Comparison of ENCODE assay signal across 19 cellular contexts in genomic region chr3:15279671-15280402, GRCh38. TPM values are rescaled to one million over a fixed set of nuclear protein-coding genes. Genes with fewer than 3 reads are reported as not detected.
DNase-seq lines count a peak whose midpoint lies in the region; ATAC-seq and TF ChIP-seq lines count a peak whose summit lies in the region.
"Had no signal": no experiment of that assay in that cellular context is flagged by ENCODE, and none has a peak within 500 bp of the region (broad histone marks: within the 10 kb centered on the region; RNA-seq: fewer than 3 reads in every experiment).

No MANE protein-coding gene starts in this region.

- H3K27ac Mint-ChIP-seq in neural progenitor cell: peak overlapping the region; percentile 42
- H3K27ac Mint-ChIP-seq: activated naive CD8-positive, alpha-beta T cell treated with anti-CD3 and anti-CD28 coated beads, Interleukin-2, amount 10 ng/mL, durations not matched to agents 7 days and 5 days; T-helper 1 cell treated with Interleukin-12 subunit alpha and Interleukin-12 subunit beta and Interleukin-4 antibody, amounts not matched to agents 30 μg/mL and 1 μg/mL, for 36 hours had no signal

- H3K36me3 Mint-ChIP-seq in neural progenitor cell: no peaks in the 10 kb centered on the region

- H3K36me3 ChIP-seq in neural progenitor cell (no peaks in the 10 kb centered on the region), WERI-Rb-1 (0 out of 2 replicates have a peak, but pooled peaks cover 4% of the 10 kb centered on the region)
- H3K36me3 ChIP-seq: left ventricle myocardium inferior had no signal

- TF ChIP-seq CTCF in neural progenitor cell (IDR thresholded peaks at IDR 0.05): no peak
- TF ChIP-seq CTCF in WERI-Rb-1 (IDR thresholded peaks at IDR 0.05; ENCODE audit: low read depth, low read length): no peak

- H3K4me1 Mint-ChIP-seq in neural progenitor cell: peaks cover 35% of the 10 kb centered on the region

- intact Hi-C loops in cardiac septum (cut with DNase I): no loop called here
- intact Hi-C loops in left ventricle myocardium superior (cut with micrococcal nuclease): loop anchor here (5.0 kb wide), 1 partner anchor 42 kb away; no protein-coding TSS in a partner anchor

- DNase-seq in cardiac septum (ENCODE audit: low spot score) (peak; percentile 36), left ventricle myocardium superior (no peak), cerebellar cortex (ENCODE audit: low spot score) (peak; percentile 55), neural progenitor cell (ENCODE audit: low spot score) (no peak), WERI-Rb-1 (no peak)
- DNase-seq: activated CD4-positive, CD25-positive, alpha-beta regulatory T cell treated with anti-CD3 and anti-CD28 coated beads, Interleukin-2, amount 50 U/mL, for 72 hours; activated CD8-positive, alpha-beta memory T cell treated with anti-CD3 and anti-CD28 coated beads, Interleukin-2, amount 50 U/mL, for 48 hours; activated naive CD8-positive, alpha-beta T cell treated with anti-CD3 and anti-CD28 coated beads, Interleukin-2, amount 10 ng/mL, durations not matched to agents 7 days and 5 days; foreskin melanocyte; H9; left ventricle myocardium inferior; MM.1S; NCI-H187; SHP77 treated with DMSO at 0.1 percent for 48 hours; stimulated activated naive CD4-positive, alpha-beta T cell had no signal

- no peak overlapping the region for H3K4me2 ChIP-seq in neural progenitor cell

- H3K79me2 ChIP-seq in neural progenitor cell (ENCODE audit: low read depth): no peaks in the 10 kb centered on the region

- H3K4me3 Mint-ChIP-seq in neural progenitor cell: no peak overlapping the region
- H3K4me3 Mint-ChIP-seq: activated naive CD8-positive, alpha-beta T cell treated with anti-CD3 and anti-CD28 coated beads, Interleukin-2, amount 10 ng/mL, durations not matched to agents 7 days and 5 days; H9; T-helper 1 cell treated with Interleukin-12 subunit alpha and Interleukin-12 subunit beta and Interleukin-4 antibody, amounts not matched to agents 30 μg/mL and 1 μg/mL, for 36 hours had no signal

- peaks cover 5% of the 10 kb centered on the region for H4K20me1 ChIP-seq in neural progenitor cell (ENCODE audit: low read depth)

- no peak overlapping the region for H3K9ac ChIP-seq in neural progenitor cell

- H3K27ac ChIP-seq in neural progenitor cell: no peak overlapping the region
- no peak overlapping the region for H3K27ac ChIP-seq in WERI-Rb-1
- H3K27ac ChIP-seq: left ventricle myocardium inferior had no signal

- H3K27me3 ChIP-seq in neural progenitor cell (no peaks in the 10 kb centered on the region), WERI-Rb-1 (ENCODE audit: insufficient read depth, low read depth, severe bottlenecking) (no peaks in the 10 kb centered on the region)

- H3K4me3 ChIP-seq in neural progenitor cell (no peak overlapping the region), WERI-Rb-1 (ENCODE audit: low read depth, low read length) (no peak overlapping the region)
- H3K4me3 ChIP-seq: left ventricle myocardium inferior had no signal

- no peak overlapping the region for H2AFZ ChIP-seq in neural progenitor cell (replicated peaks)

- H3K9me3 Mint-ChIP-seq in neural progenitor cell: peaks cover under 1% of the 10 kb centered on the region
- H3K9me3 Mint-ChIP-seq: activated naive CD8-positive, alpha-beta T cell treated with anti-CD3 and anti-CD28 coated beads, Interleukin-2, amount 10 ng/mL, durations not matched to agents 7 days and 5 days; H9 had no signal

- H3F3A ChIP-seq in neural progenitor cell (ENCODE audit: low read depth): peaks cover 8% of the 10 kb centered on the region

- no peak for ATAC-seq in left ventricle myocardium superior
- no peak for ATAC-seq in HG03095 (IDR thresholded peaks at IDR 0.05; ENCODE audit: unreplicated experiment)
- ATAC-seq in HG02884 (IDR thresholded peaks at IDR 0.05; ENCODE audit: unreplicated experiment): no peak
- no peak for ATAC-seq in HG03196 (IDR thresholded peaks at IDR 0.05; ENCODE audit: unreplicated experiment)

- H3K27me3 Mint-ChIP-seq in neural progenitor cell (ENCODE audit: insufficient read depth, low read depth): peaks cover 2% of the 10 kb centered on the region

- H3K9me3 ChIP-seq in neural progenitor cell (ENCODE audit: low read depth) (no peaks in the 10 kb centered on the region), WERI-Rb-1 (ENCODE audit: severe bottlenecking) (no peaks in the 10 kb centered on the region)
- H3K9me3 ChIP-seq: left ventricle myocardium inferior had no signal

- H3K4me1 ChIP-seq in neural progenitor cell: peaks cover 32% of the 10 kb centered on the region

RNA-seq across cellular contexts. Expression of gene SH3BP5, which starts 52.5 kb away (rescaled TPM):
- 11.4 TPM for total RNA-seq in cardiac septum
- 9.7 TPM for total RNA-seq in left ventricle myocardium superior
- 9.1 and 11.2 TPM in 2 replicates for total RNA-seq in neural progenitor cell (ENCODE audit: low replicate concordance)

Comparison
In these comparisons a context has a peak if more than half of its experiments do, and no peak if none do; other contexts are left out.
1. DNase-seq: peak in cardiac septum (single experiment) and cerebellar cortex (single experiment); none in left ventricle myocardium superior (single experiment), neural progenitor cell (single experiment) and WERI-Rb-1 (single experiment).